ENCODE assay signal across 9 cellular contexts in genomic region chr9:137694962-137695875, GRCh38.
DNase-seq lines count a peak whose midpoint lies in the region; ATAC-seq, FAIRE-seq and TF ChIP-seq lines count a peak whose summit lies in the region.
"Had no signal": no experiment of that assay in that cellular context is flagged by ENCODE, and none has a peak within 500 bp of the region (broad histone marks: within the 10 kb centered on the region; RNA-seq: fewer than 3 reads in every experiment).

No MANE protein-coding gene starts in this region.

- H3K27ac ChIP-seq in colonic mucosa (no peak overlapping the region), HepG2 (ENCODE audit: extremely low read length, insufficient read depth, low read length) (no peak overlapping the region), transverse colon (no peak overlapping the region)

- 56% methylated on average over 17 of the region's 22 CpGs for WGBS in HepG2 (ENCODE audit: low lambda C conversion rate)
- WGBS in transverse colon (ENCODE audit: low coverage in 1 of 2), 2 donors = 63% methylated on average over 22 of the region's 22 CpGs; no CpG with 5 or more reads in 1 of the 2 donors

- POLR2A ChIA-PET in HepG2 (lab: Yijun Ruan, JAX) = interaction anchor here (0.5 kb wide), 1 partner anchor 135 kb away, joined by 3 read pairs; no protein-coding TSS in a partner anchor

- peak; percentile 47 for TF ChIP-seq CTCF in colonic mucosa (IDR thresholded peaks at IDR 0.05)
- TF ChIP-seq CTCF in HepG2 (CRISPR knock-in tag; IDR thresholded peaks at IDR 0.05) = peak; percentile 92
- TF ChIP-seq CTCF in transverse colon (IDR thresholded peaks at IDR 0.05) = peak; percentile 56 to 75 (median 67)

- no peaks in the 10 kb centered on the region for H3K27me3 ChIP-seq in colonic mucosa
- H3K27me3 ChIP-seq in HepG2 (ENCODE audit: control insufficient read depth in 1 of 2, insufficient read depth in 2 of 2, low read length in 2 of 2) = no peaks in the 10 kb centered on the region
- no peaks in the 10 kb centered on the region for H3K27me3 ChIP-seq in transverse colon

- peak; percentile 81 for TF ChIP-seq RAD21 in HepG2 (CRISPR knock-in tag; IDR thresholded peaks at IDR 0.05)

- BruUV-seq in HepG2 (replicated peaks; lab: Mats Ljungman, UMichigan) = no TSS peak

- H3K9ac ChIP-seq in colonic mucosa (ENCODE audit: low read depth in 2 of 2, low read length in 2 of 2) = peak overlapping the region in 1 of 2 donors; percentile 46
- H3K9ac ChIP-seq in HepG2 (ENCODE audit: insufficient read depth, low read depth, low read length) = no peak overlapping the region

- H2AFZ ChIP-seq in HepG2 (ENCODE audit: low read length) = no peak overlapping the region

- peaks cover 18% of the 10 kb centered on the region for H4K20me1 ChIP-seq in HepG2 (ENCODE audit: insufficient read depth, low read length)

- peak; percentile 98 for ATAC-seq in HepG2
- no peak for ATAC-seq in HG03039 (IDR thresholded peaks at IDR 0.05; ENCODE audit: unreplicated experiment)

- TF ChIP-seq EP300 in HepG2 (IDR thresholded peaks at IDR 0.05; ENCODE audit: low read depth in 2 of 2, low read length in 2 of 2) = no peak
- 0 out of 2 replicates have a peak, but pooled peaks have one; percentile 23 for TF ChIP-seq EP300 in HepG2 (CRISPR knock-in tag; IDR thresholded peaks at IDR 0.05; ENCODE audit: borderline replicate concordance)
- no peak for TF ChIP-seq EP300 in transverse colon (IDR thresholded peaks at IDR 0.05; ENCODE audit: low read depth)

- H3K9me3 ChIP-seq in colonic mucosa (no peaks in the 10 kb centered on the region), HepG2 (ENCODE audit: low read length) (no peaks in the 10 kb centered on the region), transverse colon (no peaks in the 10 kb centered on the region)

- DNase-seq in DMS 273 (lab: John Stamatoyannopoulos, UW; ENCODE audit: unreplicated experiment) (peak; percentile 40), DMS 273 treated with DMSO at 0.1 percent for 48 hours (lab: John Stamatoyannopoulos, UW) (no peak), NAMALWA (ENCODE audit: low spot score) (peak; percentile 48), colonic mucosa (peak; percentile 51), HepG2 (ENCODE audit: low spot score) (peak; percentile 64), transverse colon (peak; percentile 65), NCI-H1436 (lab: John Stamatoyannopoulos, UW) (no peak)

- TF ChIP-seq POLR2A in HepG2 (IDR thresholded peaks at IDR 0.05; ENCODE audit: insufficient read depth in 1 of 2, low read depth in 2 of 2, low read length in 2 of 2) (no peak), transverse colon (IDR thresholded peaks at IDR 0.05) (no peak)

- CTCF ChIA-PET in HepG2 (lab: Yijun Ruan, JAX; ENCODE audit: low intra/inter-chr PET ratio, low total read pairs) = interaction anchor here (1.9 kb wide), 1 partner anchor 22 kb away, joined by 19 read pairs; no protein-coding TSS in a partner anchor

- no peak overlapping the region; the same call in 1 of the 2 replicates for H3K4me2 ChIP-seq in HepG2 (ENCODE audit: low read depth, low read length)

- no peaks in the 10 kb centered on the region for H3K4me1 ChIP-seq in colonic mucosa
- peaks cover 63% of the 10 kb centered on the region for H3K4me1 ChIP-seq in HepG2 (ENCODE audit: insufficient read depth, low read length)
- H3K4me1 ChIP-seq in transverse colon = peaks cover 4 to 27% (median 10%) of the 10 kb centered on the region in 4 donors

- H3K79me2 ChIP-seq in HepG2 (ENCODE audit: insufficient read depth, low read length) = peaks cover 76% of the 10 kb centered on the region

- intact Hi-C loops in colonic mucosa (cut with DNase I) = no loop called here
- intact Hi-C loops in HepG2 (cut with micrococcal nuclease; ENCODE audit: unreplicated experiment) = loop anchor here (1.0 kb wide), 1 partner anchor 23 kb away; no protein-coding TSS in a partner anchor
- intact Hi-C loops in transverse colon (cut with DNase I; ENCODE audit: low total_unique reads) = no loop called here

- peak; percentile 95 for FAIRE-seq in HepG2 (lab: Jason Lieb, UNC)
- FAIRE-seq: A204.1 had no signal

- H3K36me3 ChIP-seq in colonic mucosa (no peaks in the 10 kb centered on the region), HepG2 (replicated peaks in 1 of 2; ENCODE audit: control insufficient read depth in 1 of 2, insufficient read depth in 2 of 2, low read length in 2 of 2) (no peaks in the 10 kb centered on the region), transverse colon (no peaks in the 10 kb centered on the region)

- H3K4me3 ChIP-seq in colonic mucosa (no peak overlapping the region), HepG2 (replicated peaks in 1 of 3; ENCODE audit: insufficient read depth in 1 of 3, low read depth in 2 of 3, low read length in 3 of 3) (no peak overlapping the region), transverse colon (no peak overlapping the region)

- in situ Hi-C loops in HepG2 (cut with HindIII; ENCODE audit: extremely low pct_ligation_motif_present, low pct_unique_long_range_greater_than_20kb) (no loop called here), transverse colon (cut with MboI; ENCODE audit: low pct_ligation_motif_present in 1 of 4, low pct_unique_long_range_greater_than_20kb in 1 of 4, low sequenced_read_pairs in 3 of 4) (no loop called here)

TF ChIP-seq in HepG2, 621 proteins besides CTCF, POLR2A, EP300 and RAD21 (continues in another document):
- no peak for TF ChIP-seq IKZF1 (IDR thresholded peaks at IDR 0.05)
- TF ChIP-seq SPEN (CRISPR knock-in tag; IDR thresholded peaks at IDR 0.05; ENCODE audit: low read depth) = no peak
- no peak for TF ChIP-seq AGO2 (optimal IDR thresholded peaks at IDR 0.05; ENCODE audit: low read depth, low read length)
- no peak for TF ChIP-seq MEF2D (CRISPR knock-in tag; IDR thresholded peaks at IDR 0.05)
- no peak for TF ChIP-seq CHD2 (IDR thresholded peaks at IDR 0.05; ENCODE audit: low read depth, low read length)
- no peak for TF ChIP-seq ZNF878 (CRISPR knock-in tag; IDR thresholded peaks at IDR 0.05)
- TF ChIP-seq ZNF800 (CRISPR knock-in tag; IDR thresholded peaks at IDR 0.05) = no peak
- 0 out of 2 replicates have a peak, but pooled peaks have one; percentile 65 for TF ChIP-seq ZNF224 (CRISPR knock-in tag; IDR thresholded peaks at IDR 0.05)
- no peak for TF ChIP-seq ZBTB8A (CRISPR knock-in tag; IDR thresholded peaks at IDR 0.05; ENCODE audit: borderline replicate concordance, low read depth)
- TF ChIP-seq MIER3 (CRISPR knock-in tag; IDR thresholded peaks at IDR 0.05; ENCODE audit: borderline replicate concordance) = no peak
- no peak for TF ChIP-seq NFYB (CRISPR knock-in tag; IDR thresholded peaks at IDR 0.05)
- TF ChIP-seq GTF3A (CRISPR knock-in tag; conservative IDR thresholded peaks at IDR 0.05) = no peak
- TF ChIP-seq HNF4A (CRISPR knock-in tag; IDR thresholded peaks at IDR 0.05) = peak; percentile 61
- TF ChIP-seq THRA (CRISPR knock-in tag; IDR thresholded peaks at IDR 0.05; ENCODE audit: borderline replicate concordance) = no peak
- peak; percentile 51; the same call in 1 of the 2 replicates for TF ChIP-seq ZNF263 (CRISPR knock-in tag; IDR thresholded peaks at IDR 0.05)
- no peak for TF ChIP-seq MAFF (IDR thresholded peaks at IDR 0.05; ENCODE audit: low read depth, low read length)
- no peak for TF ChIP-seq ZSCAN9 (CRISPR knock-in tag; IDR thresholded peaks at IDR 0.05; ENCODE audit: borderline replicate concordance)
- TF ChIP-seq ZMAT5 (CRISPR knock-in tag; IDR thresholded peaks at IDR 0.05; ENCODE audit: borderline replicate concordance, low read depth) = no peak
- no peak for TF ChIP-seq ZNF354B (CRISPR knock-in tag; IDR thresholded peaks at IDR 0.05)
- TF ChIP-seq ZNF780A (CRISPR knock-in tag; IDR thresholded peaks at IDR 0.05) = no peak
- TF ChIP-seq MAFG (CRISPR knock-in tag; IDR thresholded peaks at IDR 0.05) = no peak
- TF ChIP-seq ZSCAN31 (CRISPR knock-in tag; IDR thresholded peaks at IDR 0.05; ENCODE audit: low read depth) = no peak
- no peak for TF ChIP-seq ARHGAP35 (CRISPR knock-in tag; IDR thresholded peaks at IDR 0.05; ENCODE audit: borderline replicate concordance)
- TF ChIP-seq SOX6 (IDR thresholded peaks at IDR 0.05) = no peak
- TF ChIP-seq SOX6 (CRISPR knock-in tag; IDR thresholded peaks at IDR 0.05) = peak; percentile 49; the same call in 1 of the 2 replicates

Comparison
In these comparisons a context has a peak if more than half of its experiments do, and no peak if none do; other contexts are left out.
1. DNase-seq: peak in DMS 273 (single experiment), NAMALWA (single experiment), colonic mucosa (single experiment), HepG2 (single experiment) and transverse colon (single experiment); none in DMS 273 treated with DMSO at 0.1 percent for 48 hours (single experiment) and NCI-H1436 (single experiment).
2. Peak in every context shown above with its lines, with median percentiles within 50 percentile points of each other: CTCF ChIP-seq.